In genomic region chr3:195591220-195591619, GRCh38 we compare ENCODE assay signal across 23 cellular contexts. TPM values are rescaled to one million over a fixed set of nuclear protein-coding genes. Genes with fewer than 3 reads are reported as not detected.
DNase-seq lines count a peak whose midpoint lies in the region; ATAC-seq, FAIRE-seq and TF ChIP-seq lines count a peak whose summit lies in the region.
"Had no signal": no experiment of that assay in that cellular context is flagged by ENCODE, and none has a peak within 500 bp of the region (broad histone marks: within the 10 kb centered on the region; RNA-seq: fewer than 3 reads in every experiment).

No MANE protein-coding gene starts in this region.

- peaks cover 14% of the 10 kb centered on the region for H3K4me1 ChIP-seq in suprapubic skin
- peaks cover 0 to 6% of the 10 kb centered on the region in 2 donors for H3K4me1 ChIP-seq in left lung

- H3K4me3 ChIP-seq in HFF-Myc (replicated peaks; ENCODE audit: low read depth, low read length): no peak overlapping the region
- H3K4me3 ChIP-seq in fibroblast of villous mesenchyme (ENCODE audit: low read depth, low read length): no peak overlapping the region
- no peak overlapping the region for H3K4me3 ChIP-seq in suprapubic skin
- H3K4me3 ChIP-seq in left lung: no peak overlapping the region

- H3K36me3 ChIP-seq in suprapubic skin (no peaks in the 10 kb centered on the region), left lung (no peaks in the 10 kb centered on the region)

- no peak for TF ChIP-seq POLR2A in suprapubic skin (IDR thresholded peaks at IDR 0.05)

- TF ChIP-seq CTCF in HFF-Myc (IDR thresholded peaks at IDR 0.05; ENCODE audit: low read depth, low read length, missing control alignments): no peak
- TF ChIP-seq CTCF in fibroblast of villous mesenchyme (IDR thresholded peaks at IDR 0.05; ENCODE audit: insufficient read depth, low read depth, low read length): no peak
- TF ChIP-seq CTCF in suprapubic skin (IDR thresholded peaks at IDR 0.05): no peak
- TF ChIP-seq CTCF in left lung (IDR thresholded peaks at IDR 0.05): no peak

- no peak for DNase-seq in Right ventricle myocardium inferior (ENCODE audit: missing footprints)
- DNase-seq in cardiac septum (ENCODE audit: low spot score): no peak
- DNase-seq in HFF-Myc (ENCODE audit: extremely low read depth, low read depth): peak; percentile 33
- DNase-seq in fibroblast of villous mesenchyme (ENCODE audit: low read depth): peak; percentile 59
- DNase-seq in suprapubic skin (ENCODE audit: low spot score in 2 of 2): no peak
- no peak for DNase-seq in frontal cortex (ENCODE audit: low spot score in 2 of 2)
- DNase-seq in left lung: no peak
- DNase-seq: 8988T; CD8-positive, alpha-beta memory T cell; MV-4-11; NCI-H1105 treated with DMSO at 0.1 percent for 48 hours; NCI-H2081 treated with DMSO at 0.1 percent for 48 hours; NCI-H2171 treated with DMSO at 0.1 percent for 48 hours; NCI-H524 treated with DMSO at 0.1 percent for 48 hours had no signal

- H3K27me3 ChIP-seq in suprapubic skin: no peaks in the 10 kb centered on the region
- H3K27me3 ChIP-seq in left lung: peaks cover 0 to 7% of the 10 kb centered on the region in 2 donors

- H3K9me3 ChIP-seq in suprapubic skin (no peaks in the 10 kb centered on the region), left lung (peaks cover 0 to 4% of the 10 kb centered on the region in 2 donors)

- no peak for TF ChIP-seq EP300 in suprapubic skin (IDR thresholded peaks at IDR 0.05)

- ATAC-seq in Right ventricle myocardium inferior: peak; percentile 73
- ATAC-seq in HG02938 (IDR thresholded peaks at IDR 0.05; ENCODE audit: unreplicated experiment): no peak
- no peak for ATAC-seq in left lung
- ATAC-seq: HCT116 had no signal

- intact Hi-C loops in Right ventricle myocardium inferior (cut with DNase I) (no loop called here), cardiac septum (cut with DNase I) (no loop called here), left lung (cut with DNase I) (no loop called here)

- WGBS in suprapubic skin: 65% methylated on average over 6 of the region's 6 CpGs

- H3K27ac ChIP-seq in suprapubic skin: peak overlapping the region; percentile 62
- no peak overlapping the region for H3K27ac ChIP-seq in left lung
- H3K27ac ChIP-seq: C4-2B had no signal

- no peak for FAIRE-seq in frontal cortex (lab: Jason Lieb, UNC)
- FAIRE-seq: G401.6, GM12892, H1, RCC 7860 had no signal

RNA-seq across cellular contexts. Expression of gene APOD, which starts 7.5 kb away (rescaled TPM):
- total RNA-seq in Right ventricle myocardium inferior: 327 TPM
- total RNA-seq in cardiac septum: 692 TPM
- total RNA-seq in fibroblast of villous mesenchyme: 1.3 and 3.5 TPM in 2 replicates
- 100 to 1,000 TPM; 177 to 341 (median 313) TPM for total RNA-seq in suprapubic skin
- 2.9 TPM for total RNA-seq in frontal cortex
- 10 to 100 TPM; 10.6 to 25.5 TPM for total RNA-seq in left lung
- total RNA-seq: Daoy, H1, OCI-LY7 had no signal

RNA-seq across cellular contexts. Expression of gene PPP1R2, which starts 48.1 kb away (rescaled TPM):
- total RNA-seq in Right ventricle myocardium inferior (30.9 TPM), cardiac septum (53.6 TPM), fibroblast of villous mesenchyme (81.5 and 131 TPM in 2 replicates), suprapubic skin (10 to 100 TPM; 61.7 to 96.0 (median 71.4) TPM), frontal cortex (181 TPM), left lung (10 to 100 TPM; 39.0 to 44.9 TPM)

Comparison
In these comparisons a context has a peak if more than half of its experiments do, and no peak if none do; other contexts are left out.
1. DNase-seq: peak in HFF-Myc (single experiment) and fibroblast of villous mesenchyme (single experiment); none in Right ventricle myocardium inferior (single experiment), cardiac septum (single experiment), suprapubic skin (0 of 2), frontal cortex (0 of 2) and left lung (0 of 2).
2. RNA of gene APOD, which starts 7.5 kb away (total RNA-seq): 692 TPM in cardiac septum (single experiment), 327 TPM in Right ventricle myocardium inferior (single experiment) and 177 to 341 TPM in suprapubic skin; 10.6 to 25.5 TPM in left lung, 2.9 TPM in frontal cortex (single experiment) and 1.3 to 3.5 TPM in fibroblast of villous mesenchyme; every median in the first group is over 4 times any median in the second.